ENCODE assay signal across 8 cellular contexts in genomic region chr22:20116951-20117645, GRCh38. TPM values are rescaled to one million over a fixed set of nuclear protein-coding genes. Genes with fewer than 3 reads are reported as not detected.
DNase-seq lines count a peak whose midpoint lies in the region; ATAC-seq and FAIRE-seq lines count a peak whose summit lies in the region.

Gene TRMT2A (minus strand): TSS chr22:20117226. CDS start chr22:20116906, 320 bp downstream.

- peak; percentile 67 for ATAC-seq in GM21360 (IDR thresholded peaks at IDR 0.05; ENCODE audit: unreplicated experiment)

- H3K9me3 ChIP-seq in endocrine pancreas (ENCODE audit: control insufficient read depth, low read length) = no peaks in the 10 kb centered on the region

- H3K27me3 ChIP-seq in endocrine pancreas (ENCODE audit: control insufficient read depth, insufficient read depth, low read length) = no peaks in the 10 kb centered on the region

- H3K9ac ChIP-seq in endocrine pancreas (ENCODE audit: control insufficient read depth, insufficient read depth, low read length) = peak within 1 kb of the TSS; percentile 86

- peaks cover 4% of the 10 kb centered on the region for H3K36me3 ChIP-seq in endocrine pancreas (ENCODE audit: control insufficient read depth, insufficient read depth, low read length)

- peak within 1 kb of the TSS; percentile 73 for H3K4me3 ChIP-seq in endocrine pancreas (ENCODE audit: control insufficient read depth, insufficient read depth, low read length)

- peak; percentile 97 for FAIRE-seq in HTR-8/SVneo (lab: Jason Lieb, UNC)

- H3K4me1 ChIP-seq in endocrine pancreas (ENCODE audit: control insufficient read depth, insufficient read depth, low read length) = no peaks in the 10 kb centered on the region

- DNase-seq in COLO829 (ENCODE audit: low spot score) = peak; percentile 99
- DNase-seq in HTR-8/SVneo (ENCODE audit: insufficient read length, low spot score) = peak; percentile 90
- peak; percentile 95 for DNase-seq in NOMO-1 treated with DMSO at 0.1 percent for 48 hours (lab: John Stamatoyannopoulos, UW; ENCODE audit: unreplicated experiment)
- peak; percentile 90 to 98 (median 95) for DNase-seq in activated CD8-positive, alpha-beta memory T cell treated with anti-CD3 and anti-CD28 coated beads for 48 hours (ENCODE audit: low read depth in 2 of 3, low spot score in 2 of 3)
- DNase-seq in mesenteric fat pad (ENCODE audit: low spot score) = peak; percentile 99
- peak; percentile 93 for DNase-seq in stimulated activated CD8-positive, alpha-beta memory T cell treated with anti-CD3 and anti-CD28 coated beads, Interleukin-15, amount 100 ng/mL, for 24 hours (ENCODE audit: low read depth)

RNA-seq across cellular contexts. Expression of gene TRMT2A, which starts in this region (rescaled TPM):
- total RNA-seq in mesenteric fat pad = 49.2 TPM

Comparison
In these comparisons a context has a peak if more than half of its experiments do, and no peak if none do; other contexts are left out.
1. Peak in every context shown above with its lines: DNase-seq, ATAC-seq and H3K4me3 ChIP-seq.